Comparison of ENCODE assay signal across 3 cellular contexts in the genomic region with DNA sequence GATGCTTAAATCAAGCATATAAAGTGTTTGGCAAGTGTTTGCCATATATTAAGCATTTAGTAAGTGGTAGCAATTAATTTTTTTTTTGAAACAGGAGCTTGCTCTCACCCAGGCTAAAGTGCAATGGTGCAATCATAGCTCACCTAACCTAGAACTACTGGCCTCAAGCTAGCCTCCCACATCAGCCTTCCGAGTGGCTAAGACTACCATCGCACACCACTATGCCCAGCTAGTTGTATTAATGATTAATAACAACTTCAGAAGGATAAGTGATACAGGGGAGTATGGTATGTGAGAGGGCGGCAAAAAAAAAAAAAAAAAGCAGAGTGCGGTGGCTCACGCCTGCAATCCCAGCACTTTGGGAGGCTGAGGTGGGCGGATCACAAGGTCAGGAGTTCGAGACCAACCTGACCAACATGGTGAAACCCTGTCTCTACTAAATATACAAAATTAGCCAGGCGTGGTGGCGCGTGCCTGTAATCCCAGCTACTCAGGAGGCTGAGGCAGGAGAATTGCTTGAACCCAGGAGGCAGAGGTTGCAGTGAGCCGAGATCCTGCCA. TPM values are rescaled to one million over a fixed set of nuclear protein-coding genes. Genes with fewer than 3 reads are reported as not detected.
"Had no signal": no experiment of that assay in that cellular context is flagged by ENCODE, and none has a peak within 500 bp of the region (broad histone marks: within the 10 kb centered on the region; RNA-seq: fewer than 3 reads in every experiment).

No MANE protein-coding gene starts in this region.

RNA-seq across cellular contexts. Expression of a gene that starts 2.3 kb away (rescaled TPM):
- total RNA-seq: activated B cell treated with CpG ODN at 0.5 μM for 24 hours had no signal

RNA-seq across cellular contexts. Expression of a gene that starts 31.2 kb away (rescaled TPM):
- total RNA-seq: activated B cell treated with CpG ODN at 0.5 μM for 24 hours had no signal

RNA-seq across cellular contexts. Expression of a gene that starts 33.7 kb away (rescaled TPM):
- total RNA-seq: activated B cell treated with CpG ODN at 0.5 μM for 24 hours; activated CD4-positive, alpha-beta memory T cell treated with anti-CD3 and anti-CD28 coated beads for 36 hours; natural killer cell had no signal
